Comparison of ENCODE assay signal across 1 cellular context in genomic region chr19:49114630-49115363, GRCh38.
TF ChIP-seq lines count a peak whose summit lies in the region.

No MANE protein-coding gene starts in this region.

TF ChIP-seq in K562, 482 proteins besides CTCF, POLR2A, EP300 and RAD21 (continued from another document and continues in another):
- TF ChIP-seq, protein P1, sequence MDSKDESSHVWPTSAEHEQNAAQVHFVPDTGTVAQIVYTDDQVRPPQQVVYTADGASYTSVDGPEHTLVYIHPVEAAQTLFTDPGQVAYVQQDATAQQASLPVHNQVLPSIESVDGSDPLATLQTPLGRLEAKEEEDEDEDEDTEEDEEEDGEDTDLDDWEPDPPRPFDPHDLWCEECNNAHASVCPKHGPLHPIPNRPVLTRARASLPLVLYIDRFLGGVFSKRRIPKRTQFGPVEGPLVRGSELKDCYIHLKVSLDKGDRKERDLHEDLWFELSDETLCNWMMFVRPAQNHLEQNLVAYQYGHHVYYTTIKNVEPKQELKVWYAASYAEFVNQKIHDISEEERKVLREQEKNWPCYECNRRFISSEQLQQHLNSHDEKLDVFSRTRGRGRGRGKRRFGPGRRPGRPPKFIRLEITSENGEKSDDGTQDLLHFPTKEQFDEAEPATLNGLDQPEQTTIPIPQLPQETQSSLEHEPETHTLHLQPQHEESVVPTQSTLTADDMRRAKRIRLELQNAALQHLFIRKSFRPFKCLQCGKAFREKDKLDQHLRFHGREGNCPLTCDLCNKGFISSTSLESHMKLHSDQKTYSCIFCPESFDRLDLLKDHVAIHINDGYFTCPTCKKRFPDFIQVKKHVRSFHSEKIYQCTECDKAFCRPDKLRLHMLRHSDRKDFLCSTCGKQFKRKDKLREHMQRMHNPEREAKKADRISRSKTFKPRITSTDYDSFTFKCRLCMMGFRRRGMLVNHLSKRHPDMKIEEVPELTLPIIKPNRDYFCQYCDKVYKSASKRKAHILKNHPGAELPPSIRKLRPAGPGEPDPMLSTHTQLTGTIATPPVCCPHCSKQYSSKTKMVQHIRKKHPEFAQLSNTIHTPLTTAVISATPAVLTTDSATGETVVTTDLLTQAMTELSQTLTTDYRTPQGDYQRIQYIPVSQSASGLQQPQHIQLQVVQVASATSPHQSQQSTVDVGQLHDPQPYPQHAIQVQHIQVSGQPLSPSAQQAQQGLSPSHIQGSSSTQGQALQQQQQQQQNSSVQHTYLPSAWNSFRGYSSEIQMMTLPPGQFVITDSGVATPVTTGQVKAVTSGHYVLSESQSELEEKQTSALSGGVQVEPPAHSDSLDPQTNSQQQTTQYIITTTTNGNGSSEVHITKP (IDR thresholded peaks at IDR 0.05; ENCODE audit: partially characterized antibody), result peak; percentile 5
- TF ChIP-seq PHF8 (IDR thresholded peaks at IDR 0.05; ENCODE audit: borderline replicate concordance, low read length) (peak; percentile 46; the same call in 1 of the 2 replicates), FIP1L1 (IDR thresholded peaks at IDR 0.05; ENCODE audit: low read depth, low read length, poor library complexity, severe bottlenecking) (peak; percentile 17), ILK (tag; IDR thresholded peaks at IDR 0.05; ENCODE audit: borderline replicate concordance, low read depth) (no peak), CREB1 (IDR thresholded peaks at IDR 0.05) (no peak), CREB1 (CRISPR knock-in tag; IDR thresholded peaks at IDR 0.05) (0 out of 2 replicates have a peak, but pooled peaks have one; percentile 15), SIN3A (IDR thresholded peaks at IDR 0.05; ENCODE audit: borderline replicate concordance in 2 of 2, control insufficient read depth in 1 of 2, low read depth in 2 of 2, low read length in 2 of 2) (peak in 1 of 2 experiments; percentile 40; a peak in 1 of 4 replicates), ZC3H8 (IDR thresholded peaks at IDR 0.05) (no peak), NR2C1 (IDR thresholded peaks at IDR 0.05) (no peak), NR2C1 (tag; IDR thresholded peaks at IDR 0.05) (peak; percentile 27; the same call in 1 of the 2 replicates), TAL1 (IDR thresholded peaks at IDR 0.05) (no peak), ATF1 (CRISPR knock-in tag; IDR thresholded peaks at IDR 0.05) (no peak), ATF1 (tag; IDR thresholded peaks at IDR 0.05) (peak; percentile 64), ZNF263 (CRISPR knock-in tag; IDR thresholded peaks at IDR 0.05; ENCODE audit: borderline replicate concordance) (peak; percentile 79), ZNF77 (CRISPR knock-in tag; IDR thresholded peaks at IDR 0.05) (no peak), ZFP91 (CRISPR knock-in tag; IDR thresholded peaks at IDR 0.05) (no peak), ZHX1 (conservative IDR thresholded peaks at IDR 0.05; ENCODE audit: low read length) (no peak), POU5F1 (IDR thresholded peaks at IDR 0.05; ENCODE audit: borderline replicate concordance, low read depth, low read length, partially characterized antibody) (no peak), SAP30 (IDR thresholded peaks at IDR 0.05; ENCODE audit: borderline replicate concordance, insufficient read depth, low read depth, low read length, poor library complexity, severe bottlenecking) (peak; percentile 46), NRF1 (conservative IDR thresholded peaks at IDR 0.05 in 1 of 2, IDR thresholded peaks at IDR 0.05 in 1 of 2) (peak in 1 of 2 experiments; percentile 37; a peak in 2 of 4 replicates), CREM (IDR thresholded peaks at IDR 0.05; ENCODE audit: low read depth) (peak; percentile 31; the same call in 1 of the 2 replicates), PHTF2 (CRISPR knock-in tag; IDR thresholded peaks at IDR 0.05) (no peak), ZBTB2 (IDR thresholded peaks at IDR 0.05) (no peak), HNRNPLL (IDR thresholded peaks at IDR 0.05; ENCODE audit: low read depth, low read length, poor library complexity, severe bottlenecking) (no peak), ZNF57 (CRISPR knock-in tag; IDR thresholded peaks at IDR 0.05) (no peak), KLF13 (tag; IDR thresholded peaks at IDR 0.05; ENCODE audit: borderline replicate concordance, low read depth) (no peak), YY1 (IDR thresholded peaks at IDR 0.05; ENCODE audit: borderline replicate concordance in 1 of 3, control insufficient read depth in 1 of 3, extremely low read depth in 1 of 3, insufficient read depth in 3 of 3, insufficient read length in 1 of 3, insufficient replicate concordance in 2 of 3, low read depth in 1 of 3, low read length in 2 of 3) (peak in 1 of 3 experiments; percentile 26), DDX20 (tag; IDR thresholded peaks at IDR 0.05; ENCODE audit: low read depth) (no peak), NUFIP1 (IDR thresholded peaks at IDR 0.05; ENCODE audit: partially characterized antibody) (no peak), TCF7 (IDR thresholded peaks at IDR 0.05; ENCODE audit: borderline replicate concordance) (no peak), RHOXF2B (CRISPR knock-in tag; conservative IDR thresholded peaks at IDR 0.05) (no peak), HDAC2 (IDR thresholded peaks at IDR 0.05) (no peak), MAZ (CRISPR knock-in tag; conservative IDR thresholded peaks at IDR 0.05 in 1 of 2, IDR thresholded peaks at IDR 0.05 in 1 of 2) (peak in 1 of 2 experiments; percentile 17; a peak in 1 of 4 replicates), GTF2F1 (IDR thresholded peaks at IDR 0.05; ENCODE audit: low read depth, low read length) (no peak), NFATC3 (IDR thresholded peaks at IDR 0.05) (no peak), SIX5 (IDR thresholded peaks at IDR 0.05; ENCODE audit: borderline replicate concordance in 1 of 2, insufficient read depth in 1 of 2, low read depth in 1 of 2, low read length in 2 of 2) (peak; percentile 50 to 59; a peak in 3 of 4 replicates), E2F6 (IDR thresholded peaks at IDR 0.05; ENCODE audit: borderline replicate concordance in 1 of 2, extremely low read depth in 1 of 2, insufficient read depth in 1 of 2, insufficient read length in 1 of 2, low read depth in 1 of 2, low read length in 1 of 2, poor library complexity in 1 of 2, severe bottlenecking in 1 of 2) (peak in 1 of 2 experiments; percentile 29), L3MBTL2 (IDR thresholded peaks at IDR 0.05) (peak; percentile 33), GMEB1 (CRISPR knock-in tag; IDR thresholded peaks at IDR 0.05) (0 out of 2 replicates have a peak, but pooled peaks have one; percentile 40), MTA2 (IDR thresholded peaks at IDR 0.05; ENCODE audit: low read depth) (no peak), EGR1 (conservative IDR thresholded peaks at IDR 0.05) (peak; percentile 86)
- TF ChIP-seq, protein P2, sequence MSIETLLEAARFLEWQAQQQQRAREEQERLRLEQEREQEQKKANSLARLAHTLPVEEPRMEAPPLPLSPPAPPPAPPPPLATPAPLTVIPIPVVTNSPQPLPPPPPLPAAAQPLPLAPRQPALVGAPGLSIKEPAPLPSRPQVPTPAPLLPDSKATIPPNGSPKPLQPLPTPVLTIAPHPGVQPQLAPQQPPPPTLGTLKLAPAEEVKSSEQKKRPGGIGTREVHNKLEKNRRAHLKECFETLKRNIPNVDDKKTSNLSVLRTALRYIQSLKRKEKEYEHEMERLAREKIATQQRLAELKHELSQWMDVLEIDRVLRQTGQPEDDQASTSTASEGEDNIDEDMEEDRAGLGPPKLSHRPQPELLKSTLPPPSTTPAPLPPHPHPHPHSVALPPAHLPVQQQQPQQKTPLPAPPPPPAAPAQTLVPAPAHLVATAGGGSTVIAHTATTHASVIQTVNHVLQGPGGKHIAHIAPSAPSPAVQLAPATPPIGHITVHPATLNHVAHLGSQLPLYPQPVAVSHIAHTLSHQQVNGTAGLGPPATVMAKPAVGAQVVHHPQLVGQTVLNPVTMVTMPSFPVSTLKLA (conservative IDR thresholded peaks at IDR 0.05), result peak in 1 of 2 experiments; percentile 22; a peak in 1 of 4 replicates
- TF ChIP-seq, protein P3, sequence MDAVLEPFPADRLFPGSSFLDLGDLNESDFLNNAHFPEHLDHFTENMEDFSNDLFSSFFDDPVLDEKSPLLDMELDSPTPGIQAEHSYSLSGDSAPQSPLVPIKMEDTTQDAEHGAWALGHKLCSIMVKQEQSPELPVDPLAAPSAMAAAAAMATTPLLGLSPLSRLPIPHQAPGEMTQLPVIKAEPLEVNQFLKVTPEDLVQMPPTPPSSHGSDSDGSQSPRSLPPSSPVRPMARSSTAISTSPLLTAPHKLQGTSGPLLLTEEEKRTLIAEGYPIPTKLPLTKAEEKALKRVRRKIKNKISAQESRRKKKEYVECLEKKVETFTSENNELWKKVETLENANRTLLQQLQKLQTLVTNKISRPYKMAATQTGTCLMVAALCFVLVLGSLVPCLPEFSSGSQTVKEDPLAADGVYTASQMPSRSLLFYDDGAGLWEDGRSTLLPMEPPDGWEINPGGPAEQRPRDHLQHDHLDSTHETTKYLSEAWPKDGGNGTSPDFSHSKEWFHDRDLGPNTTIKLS (IDR thresholded peaks at IDR 0.05; ENCODE audit: borderline replicate concordance, low read depth), result peak; percentile 58; the same call in 1 of the 2 replicates
- TF ChIP-seq, protein P4, sequence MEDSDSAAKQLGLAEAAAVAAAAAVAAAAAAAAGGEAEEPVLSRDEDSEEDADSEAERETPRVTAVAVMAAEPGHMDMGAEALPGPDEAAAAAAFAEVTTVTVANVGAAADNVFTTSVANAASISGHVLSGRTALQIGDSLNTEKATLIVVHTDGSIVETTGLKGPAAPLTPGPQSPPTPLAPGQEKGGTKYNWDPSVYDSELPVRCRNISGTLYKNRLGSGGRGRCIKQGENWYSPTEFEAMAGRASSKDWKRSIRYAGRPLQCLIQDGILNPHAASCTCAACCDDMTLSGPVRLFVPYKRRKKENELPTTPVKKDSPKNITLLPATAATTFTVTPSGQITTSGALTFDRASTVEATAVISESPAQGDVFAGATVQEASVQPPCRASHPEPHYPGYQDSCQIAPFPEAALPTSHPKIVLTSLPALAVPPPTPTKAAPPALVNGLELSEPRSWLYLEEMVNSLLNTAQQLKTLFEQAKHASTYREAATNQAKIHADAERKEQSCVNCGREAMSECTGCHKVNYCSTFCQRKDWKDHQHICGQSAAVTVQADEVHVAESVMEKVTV (CRISPR knock-in tag; IDR thresholded peaks at IDR 0.05), result no peak
- TF ChIP-seq, protein P5, sequence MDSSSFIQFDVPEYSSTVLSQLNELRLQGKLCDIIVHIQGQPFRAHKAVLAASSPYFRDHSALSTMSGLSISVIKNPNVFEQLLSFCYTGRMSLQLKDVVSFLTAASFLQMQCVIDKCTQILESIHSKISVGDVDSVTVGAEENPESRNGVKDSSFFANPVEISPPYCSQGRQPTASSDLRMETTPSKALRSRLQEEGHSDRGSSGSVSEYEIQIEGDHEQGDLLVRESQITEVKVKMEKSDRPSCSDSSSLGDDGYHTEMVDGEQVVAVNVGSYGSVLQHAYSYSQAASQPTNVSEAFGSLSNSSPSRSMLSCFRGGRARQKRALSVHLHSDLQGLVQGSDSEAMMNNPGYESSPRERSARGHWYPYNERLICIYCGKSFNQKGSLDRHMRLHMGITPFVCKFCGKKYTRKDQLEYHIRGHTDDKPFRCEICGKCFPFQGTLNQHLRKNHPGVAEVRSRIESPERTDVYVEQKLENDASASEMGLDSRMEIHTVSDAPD (CRISPR knock-in tag; IDR thresholded peaks at IDR 0.05), result no peak
